ENCODE assay signal across 1 cellular context in genomic region chr5:148746826-148747535, GRCh38.
TF ChIP-seq lines count a peak whose summit lies in the region.

No MANE protein-coding gene starts in this region.

TF ChIP-seq in K562, 482 proteins besides CTCF, POLR2A, EP300 and RAD21 (continued from another document):
- TF ChIP-seq ZBTB40 (IDR thresholded peaks at IDR 0.05) (no peak), ZBTB40 (CRISPR knock-in tag; IDR thresholded peaks at IDR 0.05) (no peak), RCOR1 (IDR thresholded peaks at IDR 0.05; ENCODE audit: borderline replicate concordance in 1 of 2, low read depth in 2 of 2, low read length in 2 of 2) (peak; percentile 38 to 83; a peak in 3 of 4 replicates), NCOR1 (IDR thresholded peaks at IDR 0.05) (peak; percentile 68), PML (IDR thresholded peaks at IDR 0.05; ENCODE audit: low read length) (peak; percentile 93), NCOA4 (IDR thresholded peaks at IDR 0.05; ENCODE audit: partially characterized antibody) (no peak), POLR3A (IDR thresholded peaks at IDR 0.05; ENCODE audit: borderline replicate concordance, extremely low read depth, insufficient read depth, insufficient read length) (no peak), ZNF512 (tag; IDR thresholded peaks at IDR 0.05) (no peak), ZMIZ1 (IDR thresholded peaks at IDR 0.05; ENCODE audit: low read depth in 2 of 2, low read length in 2 of 2) (peak in 1 of 2 experiments; percentile 62; a peak in 1 of 4 replicates), CBFA2T2 (conservative IDR thresholded peaks at IDR 0.05) (peak; percentile 81), HEY1 (CRISPR knock-in tag; IDR thresholded peaks at IDR 0.05; ENCODE audit: borderline replicate concordance) (0 out of 2 replicates have a peak, but pooled peaks have one; percentile 42), ZNF140 (CRISPR knock-in tag; IDR thresholded peaks at IDR 0.05) (no peak), CHD2 (IDR thresholded peaks at IDR 0.05; ENCODE audit: low read depth, low read length) (no peak)
